8 cellular contexts compared by ENCODE assay signal in genomic region chr4:151169223-151169622, GRCh38.
DNase-seq lines count a peak whose midpoint lies in the region; ATAC-seq and TF ChIP-seq lines count a peak whose summit lies in the region.
"Had no signal": no experiment of that assay in that cellular context is flagged by ENCODE, and none has a peak within 500 bp of the region (broad histone marks: within the 10 kb centered on the region; RNA-seq: fewer than 3 reads in every experiment).

No MANE protein-coding gene starts in this region.

- whole genome bisulfite sequencing in tibial nerve, 2 donors, result 36 to 40% methylated on average over 7 of the region's 7 CpGs

- no peak overlapping the region for H3K4me3 ChIP-seq in left lung
- no peak overlapping the region for H3K4me3 ChIP-seq in tibial nerve
- no peak overlapping the region for H3K4me3 ChIP-seq in effector memory CD4-positive, alpha-beta T cell (ENCODE audit: insufficient read depth, low read depth, low read length, poor library complexity, severe bottlenecking)

- TF ChIP-seq CTCF in chondrocyte (IDR thresholded peaks at IDR 0.05) (no peak), left lung (IDR thresholded peaks at IDR 0.05) (no peak), tibial nerve (IDR thresholded peaks at IDR 0.05) (no peak)

- H3K4me1 Mint-ChIP-seq in chondrocyte (ENCODE audit: low read depth), result peaks cover 55% of the 10 kb centered on the region
- H3K4me1 Mint-ChIP-seq: memory B cell had no signal

- peaks cover 0 to 10% of the 10 kb centered on the region in 2 donors for H3K36me3 ChIP-seq in left lung
- peaks cover 0 to 9% (median 0%) of the 10 kb centered on the region in 3 donors for H3K36me3 ChIP-seq in tibial nerve
- H3K36me3 ChIP-seq in effector memory CD4-positive, alpha-beta T cell (ENCODE audit: control insufficient read depth, insufficient read depth, low read length), result no peaks in the 10 kb centered on the region

- H3K4me3 Mint-ChIP-seq in chondrocyte (ENCODE audit: unreplicated experiment), result no peak overlapping the region
- H3K4me3 Mint-ChIP-seq: memory B cell had no signal

- peak overlapping the region; percentile 67 for H3K27ac Mint-ChIP-seq in chondrocyte (ENCODE audit: unreplicated experiment)
- H3K27ac Mint-ChIP-seq: memory B cell had no signal

- H3K9me3 ChIP-seq in left lung, result no peaks in the 10 kb centered on the region
- H3K9me3 ChIP-seq in tibial nerve, result no peaks in the 10 kb centered on the region
- H3K9me3 ChIP-seq in effector memory CD4-positive, alpha-beta T cell (ENCODE audit: control insufficient read depth, low read length), result no peaks in the 10 kb centered on the region

- intact Hi-C loops in left lung (cut with DNase I), result no loop called here

- TF ChIP-seq POLR2A in tibial nerve (IDR thresholded peaks at IDR 0.05), result no peak

- ATAC-seq in left lung (peak; percentile 87), GM18511 (IDR thresholded peaks at IDR 0.05; ENCODE audit: unreplicated experiment) (no peak)

- H3K27ac ChIP-seq in left lung (peak overlapping the region; percentile 33 to 65), tibial nerve (peak overlapping the region; percentile 40 to 71 (median 61))
- no peak overlapping the region for H3K27ac ChIP-seq in effector memory CD4-positive, alpha-beta T cell (ENCODE audit: insufficient read depth, low read length, poor library complexity, severe bottlenecking)

- no peaks in the 10 kb centered on the region for H3K4me1 ChIP-seq in left lung
- H3K4me1 ChIP-seq in tibial nerve, result peaks cover 0 to 83% (median 32%) of the 10 kb centered on the region in 4 donors
- no peaks in the 10 kb centered on the region for H3K4me1 ChIP-seq in effector memory CD4-positive, alpha-beta T cell (ENCODE audit: control insufficient read depth, insufficient read depth, low read length, poor library complexity, severe bottlenecking)

- no peaks in the 10 kb centered on the region for H3K27me3 ChIP-seq in left lung
- no peaks in the 10 kb centered on the region for H3K27me3 ChIP-seq in tibial nerve
- H3K27me3 ChIP-seq in effector memory CD4-positive, alpha-beta T cell (replicated peaks; ENCODE audit: control insufficient read depth, insufficient read depth, low read length, poor library complexity, severe bottlenecking), result no peaks in the 10 kb centered on the region

- peaks cover 8% of the 10 kb centered on the region for H3K36me3 Mint-ChIP-seq in chondrocyte (ENCODE audit: low read depth)
- H3K36me3 Mint-ChIP-seq: memory B cell had no signal

- H3K27me3 Mint-ChIP-seq in chondrocyte (ENCODE audit: low read depth), result no peaks in the 10 kb centered on the region

- no peaks in the 10 kb centered on the region for H3K9me3 Mint-ChIP-seq in chondrocyte (ENCODE audit: low read depth)
- H3K9me3 Mint-ChIP-seq: memory B cell had no signal

- DNase-seq in NCI-H1417 treated with DMSO at 0.1 percent for 48 hours (lab: John Stamatoyannopoulos, UW) (peak; percentile 68), chondrocyte (ENCODE audit: low spot score) (no peak), left lung (peak in 1 of 2 donors; percentile 64), tibial nerve (ENCODE audit: low spot score in 2 of 2) (peak; percentile 36 to 66)
- DNase-seq in activated naive CD4-positive, alpha-beta T cell treated with Interleukin-2 at 50 U/mL for 16 hours, result no peak
- no peak for DNase-seq in effector memory CD4-positive, alpha-beta T cell

- TF ChIP-seq EP300 in tibial nerve (IDR thresholded peaks at IDR 0.05), result peak in 1 of 2 donors; percentile 56

Comparison
In these comparisons a context has a peak if more than half of its experiments do, and no peak if none do; other contexts are left out.
1. DNase-seq: peak in NCI-H1417 treated with DMSO at 0.1 percent for 48 hours (single experiment) and tibial nerve (2 of 2); none in chondrocyte (single experiment), activated naive CD4-positive, alpha-beta T cell treated with Interleukin-2 at 50 U/mL for 16 hours (single experiment) and effector memory CD4-positive, alpha-beta T cell (0 of 3).